In genomic region chr12:6780573-6780972, GRCh38 we compare ENCODE assay signal across 1 cellular context.
TF ChIP-seq lines count a peak whose summit lies in the region.

No MANE protein-coding gene starts in this region.

TF ChIP-seq in H1, 55 proteins besides CTCF, POLR2A, EP300 and RAD21:
- TF ChIP-seq JUND (IDR thresholded peaks at IDR 0.05; ENCODE audit: low read length): no peak
- TF ChIP-seq ATF2 (IDR thresholded peaks at IDR 0.05; ENCODE audit: low read length): no peak
- no peak for TF ChIP-seq KDM5A (IDR thresholded peaks at IDR 0.05; ENCODE audit: low read length)
- no peak for TF ChIP-seq ASH2L (IDR thresholded peaks at IDR 0.05; ENCODE audit: low read length)
- no peak for TF ChIP-seq GTF2F1 (IDR thresholded peaks at IDR 0.05; ENCODE audit: borderline replicate concordance, low read depth, low read length)
- TF ChIP-seq RXRA (IDR thresholded peaks at IDR 0.05; ENCODE audit: insufficient read depth, low read depth, low read length): no peak
- no peak for TF ChIP-seq MAFK (IDR thresholded peaks at IDR 0.05; ENCODE audit: low read depth, low read length)
- TF ChIP-seq SUZ12 (IDR thresholded peaks at IDR 0.05; ENCODE audit: low read length): no peak
- no peak for TF ChIP-seq GABPA (IDR thresholded peaks at IDR 0.05; ENCODE audit: borderline replicate concordance, insufficient read depth, low read length)
- TF ChIP-seq BCL11A (IDR thresholded peaks at IDR 0.05; ENCODE audit: low read depth in 2 of 2, low read length in 2 of 2): no peak
- TF ChIP-seq CHD2 (IDR thresholded peaks at IDR 0.05; ENCODE audit: low read length): no peak
- no peak for TF ChIP-seq JUN (IDR thresholded peaks at IDR 0.05; ENCODE audit: low read depth, low read length)
- TF ChIP-seq SIN3A (conservative IDR thresholded peaks at IDR 0.05 in 1 of 2, IDR thresholded peaks at IDR 0.05 in 1 of 2; ENCODE audit: low read depth in 1 of 2, low read length in 2 of 2): no peak
- TF ChIP-seq PHF8 (conservative IDR thresholded peaks at IDR 0.05; ENCODE audit: low read depth, low read length): no peak
- TF ChIP-seq ZNF274 (IDR thresholded peaks at IDR 0.05; ENCODE audit: borderline replicate concordance, extremely low read depth, low read length): no peak
- TF ChIP-seq NANOG (IDR thresholded peaks at IDR 0.05; ENCODE audit: insufficient read depth, low read depth, low read length, poor library complexity, severe bottlenecking): no peak
